Comparison of ENCODE assay signal across 27 cellular contexts in genomic region chr10:105726149-105726548, GRCh38.
A peak's percentile ranks its signal among the peaks of the same experiment; 100 is the strongest.
DNase-seq lines count a peak whose midpoint lies in the region; ATAC-seq, FAIRE-seq and TF ChIP-seq lines count a peak whose summit lies in the region.
"Had no signal": no experiment of that assay in that cellular context is flagged by ENCODE, and none has a peak within 500 bp of the region (broad histone marks: within the 10 kb centered on the region; RNA-seq: fewer than 3 reads in every experiment).

No MANE protein-coding gene starts in this region.

- H3K36me3 ChIP-seq in esophagus muscularis mucosa (no peaks in the 10 kb centered on the region), mesendoderm (ENCODE audit: control insufficient read depth, insufficient read depth, low read length) (no peaks in the 10 kb centered on the region), mesenchymal stem cell (ENCODE audit: control insufficient read depth in 1 of 2, insufficient read depth in 2 of 2, low read depth in 1 of 2, low read length in 2 of 2) (no peaks in the 10 kb centered on the region), left ventricle myocardium inferior (no peaks in the 10 kb centered on the region)
- H3K36me3 ChIP-seq: BE2C, BLaER1 had no signal

- no peak overlapping the region for H3K4me3 Mint-ChIP-seq in WTC11
- H3K4me3 Mint-ChIP-seq in activated T-cell treated with anti-CD3 and anti-CD28 coated beads, Interleukin-2, amount 50 U/mL, for 72 hours, result no peak overlapping the region
- H3K4me3 Mint-ChIP-seq: CD14-positive monocyte; CD4-positive, alpha-beta memory T cell; CD4-positive, CD25-positive, alpha-beta regulatory T cell; CD8-positive, alpha-beta memory T cell had no signal

- H3K9me3 Mint-ChIP-seq in WTC11, result no peaks in the 10 kb centered on the region; the same call in 1 of the 2 replicates
- H3K9me3 Mint-ChIP-seq in activated T-cell treated with anti-CD3 and anti-CD28 coated beads, Interleukin-2, amount 50 U/mL, for 72 hours, result peaks cover 0 to 8% of the 10 kb centered on the region in 2 donors

- H2BK15ac ChIP-seq in mesendoderm (replicated peaks; ENCODE audit: low read depth) (no peak overlapping the region), mesenchymal stem cell (ENCODE audit: low read depth, poor library complexity, severe bottlenecking) (no peak overlapping the region)

- no peak for DNase-seq in A549 (ENCODE audit: low read depth in 1 of 2, low spot score in 1 of 2)
- no peak for DNase-seq in WTC11 (ENCODE audit: low spot score)
- DNase-seq in esophagus muscularis mucosa (ENCODE audit: extremely low spot score), result peak; percentile 29
- DNase-seq in mesendoderm, result no peak
- DNase-seq in activated T-cell treated with anti-CD3 and anti-CD28 coated beads, Interleukin-2, amount 50 U/mL, for 72 hours, result no peak
- DNase-seq in mesenchymal stem cell, result no peak
- no peak for DNase-seq in left ventricle myocardium inferior
- DNase-seq: ACHN; BE2C; C1 segment of cervical spinal cord; CD4-positive, alpha-beta memory T cell; CD4-positive, CD25-positive, alpha-beta regulatory T cell; CD8-positive, alpha-beta memory T cell; COR-L47; DMS 273 treated with DMSO at 0.1 percent for 48 hours; DMS153; DMS53; DMS79; DND-41; EL; GDM1 had no signal

- CTCF ChIA-PET in A549 (lab: Yijun Ruan, JAX) (no interaction called here), WTC11 (lab: Charles Lee) (no interaction called here)

- H3K18ac ChIP-seq in mesendoderm (ENCODE audit: low read length) (no peak overlapping the region), mesenchymal stem cell (ENCODE audit: low read depth in 1 of 2, low read length in 2 of 2) (no peak overlapping the region)

- FAIRE-seq in A549 (lab: Jason Lieb, UNC), result no peak
- FAIRE-seq: GM12878, GM12892, GM18507 had no signal

- H3K4me1 Mint-ChIP-seq in WTC11, result peaks cover 26% of the 10 kb centered on the region
- H3K4me1 Mint-ChIP-seq in activated T-cell treated with anti-CD3 and anti-CD28 coated beads, Interleukin-2, amount 50 U/mL, for 72 hours (ENCODE audit: low read depth), result no peaks in the 10 kb centered on the region
- H3K4me1 Mint-ChIP-seq: CD14-positive monocyte; CD4-positive, alpha-beta memory T cell; CD4-positive, CD25-positive, alpha-beta regulatory T cell; CD8-positive, alpha-beta memory T cell had no signal

- no peak overlapping the region; the same call in 1 of the 2 replicates for H3K27ac Mint-ChIP-seq in WTC11
- H3K27ac Mint-ChIP-seq in activated T-cell treated with anti-CD3 and anti-CD28 coated beads, Interleukin-2, amount 50 U/mL, for 72 hours, result no peak overlapping the region
- H3K27ac Mint-ChIP-seq: CD14-positive monocyte; CD4-positive, alpha-beta memory T cell; CD4-positive, CD25-positive, alpha-beta regulatory T cell; CD8-positive, alpha-beta memory T cell had no signal

- TF ChIP-seq POLR2A in A549 (IDR thresholded peaks at IDR 0.05; ENCODE audit: low read length) (no peak), esophagus muscularis mucosa (IDR thresholded peaks at IDR 0.05; ENCODE audit: low read depth) (no peak)

- no peak for TF ChIP-seq RAD21 in A549 (conservative IDR thresholded peaks at IDR 0.05 in 1 of 2, IDR thresholded peaks at IDR 0.05 in 1 of 2)

- H3K27me3 Mint-ChIP-seq in WTC11 (ENCODE audit: low read depth), result no peaks in the 10 kb centered on the region
- H3K27me3 Mint-ChIP-seq in activated T-cell treated with anti-CD3 and anti-CD28 coated beads, Interleukin-2, amount 50 U/mL, for 72 hours (ENCODE audit: low read depth), result no peaks in the 10 kb centered on the region
- H3K27me3 Mint-ChIP-seq: CD4-positive, alpha-beta memory T cell; CD4-positive, CD25-positive, alpha-beta regulatory T cell; CD8-positive, alpha-beta memory T cell had no signal

- TF ChIP-seq EP300 in A549 (IDR thresholded peaks at IDR 0.05) (no peak), esophagus muscularis mucosa (IDR thresholded peaks at IDR 0.05) (no peak)

- no peak overlapping the region for H3K4me2 ChIP-seq in A549
- no peak overlapping the region for H3K4me2 ChIP-seq in mesendoderm (ENCODE audit: low read length)
- no peak overlapping the region for H3K4me2 ChIP-seq in mesenchymal stem cell (ENCODE audit: low read length, poor library complexity, severe bottlenecking)
- H3K4me2 ChIP-seq: BLaER1 had no signal

- H2BK120ac ChIP-seq in mesendoderm (ENCODE audit: low read depth, low read length), result no peak overlapping the region
- H2BK120ac ChIP-seq in mesenchymal stem cell (ENCODE audit: low read depth, low read length), result no peak overlapping the region

- POLR2A ChIA-PET in A549 (lab: Yijun Ruan, JAX), result no interaction called here
- POLR2A ChIA-PET in WTC11 (lab: Charles Lee), result no interaction called here

- H3K27me3 ChIP-seq in esophagus muscularis mucosa, result no peaks in the 10 kb centered on the region
- no peaks in the 10 kb centered on the region for H3K27me3 ChIP-seq in mesendoderm (ENCODE audit: insufficient read depth, low read length, poor library complexity)
- H3K27me3 ChIP-seq in mesenchymal stem cell (ENCODE audit: control insufficient read depth in 1 of 2, insufficient read depth in 1 of 2, low read length in 2 of 2), result no peaks in the 10 kb centered on the region
- no peaks in the 10 kb centered on the region for H3K27me3 ChIP-seq in left ventricle myocardium inferior (ENCODE audit: low read depth)
- H3K27me3 ChIP-seq: BE2C, BLaER1 had no signal

- no peak for TF ChIP-seq CTCF in A549 (IDR thresholded peaks at IDR 0.05)
- TF ChIP-seq CTCF in WTC11 (IDR thresholded peaks at IDR 0.05), result no peak
- no peak for TF ChIP-seq CTCF in esophagus muscularis mucosa (IDR thresholded peaks at IDR 0.05)
- no peak for TF ChIP-seq CTCF in left ventricle myocardium inferior (IDR thresholded peaks at IDR 0.05; ENCODE audit: borderline replicate concordance)

- H3K9me3 ChIP-seq in A549 (no peaks in the 10 kb centered on the region), esophagus muscularis mucosa (no peaks in the 10 kb centered on the region), mesenchymal stem cell (ENCODE audit: control insufficient read depth, low read length) (no peaks in the 10 kb centered on the region), left ventricle myocardium inferior (replicated peaks) (no peaks in the 10 kb centered on the region)
- H3K9me3 ChIP-seq: BE2C, BLaER1 had no signal

- no peak overlapping the region for H3K23ac ChIP-seq in mesendoderm (ENCODE audit: low read length)
- no peak overlapping the region for H3K23ac ChIP-seq in mesenchymal stem cell (ENCODE audit: low read length in 2 of 2)

- no peak overlapping the region for H3K14ac ChIP-seq in mesenchymal stem cell (ENCODE audit: low read length in 2 of 2)

- H3K4me1 ChIP-seq in A549 (no peaks in the 10 kb centered on the region), esophagus muscularis mucosa (no peaks in the 10 kb centered on the region), mesendoderm (ENCODE audit: control insufficient read depth, low read depth, low read length) (peaks cover 5% of the 10 kb centered on the region), mesenchymal stem cell (ENCODE audit: control insufficient read depth, insufficient read depth, low read depth, low read length) (no peaks in the 10 kb centered on the region), left ventricle myocardium inferior (no peaks in the 10 kb centered on the region)
- H3K4me1 ChIP-seq: BE2C, BLaER1 had no signal

- no peak overlapping the region for H4K8ac ChIP-seq in mesendoderm (ENCODE audit: low read depth, low read length)
- H4K8ac ChIP-seq in mesenchymal stem cell (ENCODE audit: low read length), result no peak overlapping the region

- WGBS in A549 (ENCODE audit: missing lambda C conversion rate), result 2% methylated on average over 3 of the region's 3 CpGs
- 90% methylated on average over 3 of the region's 3 CpGs for WGBS in esophagus muscularis mucosa
- WGBS in mesendoderm (ENCODE audit: extremely low coverage, insufficient coverage, low lambda C conversion rate), result no CpG with 5 or more reads among the region's 3 CpGs
- WGBS in mesenchymal stem cell, result 40% methylated on average over 1 of the region's 3 CpGs

- no peak overlapping the region for H2BK12ac ChIP-seq in mesenchymal stem cell (ENCODE audit: low read length in 2 of 2)

- H3K79me1 ChIP-seq in mesendoderm (ENCODE audit: low read length) (no peaks in the 10 kb centered on the region), mesenchymal stem cell (replicated peaks; ENCODE audit: low read length, poor library complexity, severe bottlenecking) (no peaks in the 10 kb centered on the region)

- H2AFZ ChIP-seq in mesenchymal stem cell (ENCODE audit: low read depth, low read length), result no peak overlapping the region

- H4K5ac ChIP-seq in mesendoderm (ENCODE audit: low read length), result no peak overlapping the region

- H2AK5ac ChIP-seq in mesendoderm (ENCODE audit: low read length), result no peak overlapping the region
- H2AK5ac ChIP-seq in mesenchymal stem cell (ENCODE audit: low read length, severe bottlenecking), result no peak overlapping the region

- peaks cover 7% of the 10 kb centered on the region; the same call in 1 of the 2 replicates for H3K36me3 Mint-ChIP-seq in WTC11
- no peaks in the 10 kb centered on the region for H3K36me3 Mint-ChIP-seq in activated T-cell treated with anti-CD3 and anti-CD28 coated beads, Interleukin-2, amount 50 U/mL, for 72 hours (ENCODE audit: insufficient read depth in 2 of 2)
- H3K36me3 Mint-ChIP-seq: CD14-positive monocyte; CD4-positive, alpha-beta memory T cell; CD4-positive, CD25-positive, alpha-beta regulatory T cell had no signal

- H3K56ac ChIP-seq in mesendoderm (ENCODE audit: low read length), result no peak overlapping the region

- H3K27ac ChIP-seq in A549 (no peak overlapping the region), esophagus muscularis mucosa (replicated peaks in 1 of 4) (no peak overlapping the region), mesendoderm (ENCODE audit: low read depth, low read length) (peak overlapping the region; percentile 75), mesenchymal stem cell (ENCODE audit: low read length, poor library complexity, severe bottlenecking) (no peak overlapping the region), left ventricle myocardium inferior (replicated peaks) (no peak overlapping the region)
- H3K27ac ChIP-seq: 22Rv1, BLaER1 had no signal

- no peak overlapping the region for H3K4ac ChIP-seq in mesendoderm (ENCODE audit: low read depth, low read length)
- H3K4ac ChIP-seq in mesenchymal stem cell (ENCODE audit: low read depth in 1 of 2, low read length in 2 of 2), result no peak overlapping the region

- no peak overlapping the region for H3K9ac ChIP-seq in mesendoderm (ENCODE audit: low read length)
- H3K9ac ChIP-seq in mesenchymal stem cell (ENCODE audit: low read length), result no peak overlapping the region
- H3K9ac ChIP-seq: BLaER1 had no signal

- H3K4me3 ChIP-seq in A549 (no peak overlapping the region), esophagus muscularis mucosa (no peak overlapping the region), mesendoderm (ENCODE audit: low read length) (no peak overlapping the region), mesenchymal stem cell (ENCODE audit: insufficient read depth in 1 of 2, low read depth in 1 of 2, low read length in 2 of 2) (no peak overlapping the region), left ventricle myocardium inferior (no peak overlapping the region)
- H3K4me3 ChIP-seq: BLaER1, GM12878 had no signal

- no peak for ATAC-seq in A549
- ATAC-seq in WTC11, result no peak
- ATAC-seq in activated T-cell treated with anti-CD3 and anti-CD28 coated beads, Interleukin-2, amount 50 U/mL, for 72 hours (replicated peaks in 1 of 2), result no peak
- ATAC-seq: GM12878 had no signal

- intact Hi-C loops in esophagus muscularis mucosa (cut with DNase I) (no loop called here), left ventricle myocardium inferior (cut with micrococcal nuclease) (no loop called here)

- H4K91ac ChIP-seq in mesenchymal stem cell (ENCODE audit: low read length), result no peak overlapping the region

- H2BK5ac ChIP-seq in mesendoderm (ENCODE audit: low read length) (no peak overlapping the region), mesenchymal stem cell (ENCODE audit: low read depth, low read length, poor library complexity, severe bottlenecking) (no peak overlapping the region)

- no peaks in the 10 kb centered on the region for H3K79me2 ChIP-seq in mesendoderm (ENCODE audit: control insufficient read depth, insufficient read depth, low read length)
